In the genomic region with DNA sequence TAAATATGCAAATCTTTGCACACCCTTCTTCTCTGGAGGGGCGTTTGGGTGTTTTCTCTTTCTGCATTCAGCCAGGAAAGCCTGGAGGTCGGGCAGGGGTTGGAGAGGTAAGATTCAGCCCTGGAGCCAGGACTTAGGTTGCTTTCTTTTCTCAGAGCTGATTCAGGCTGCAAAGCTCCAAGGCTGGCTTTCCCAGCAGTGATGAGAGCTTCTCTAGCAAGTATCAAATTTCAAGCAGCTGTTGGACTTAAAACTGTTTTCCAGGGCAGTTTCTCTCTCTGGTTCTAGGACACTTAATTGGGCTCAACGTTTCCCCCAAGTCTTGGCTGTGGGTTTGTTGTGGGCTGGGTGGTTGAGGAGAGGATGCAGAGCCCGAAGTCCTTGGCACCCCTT, we compare ENCODE assay signal across 9 cellular contexts. TPM values are rescaled to one million over a fixed set of nuclear protein-coding genes. Genes with fewer than 3 reads are reported as not detected.
DNase-seq lines count a peak whose midpoint lies in the region; ATAC-seq and TF ChIP-seq lines count a peak whose summit lies in the region.
"Had no signal": no experiment of that assay in that cellular context is flagged by ENCODE, and none has a peak within 500 bp of the region (broad histone marks: within the 10 kb centered on the region; RNA-seq: fewer than 3 reads in every experiment).

No MANE protein-coding gene starts in this region.

- H3K27me3 ChIP-seq in SJCRH30 (no peaks in the 10 kb centered on the region), stomach (no peaks in the 10 kb centered on the region), Caco-2 (replicated peaks; ENCODE audit: control insufficient read depth, insufficient read depth, low read length) (no peaks in the 10 kb centered on the region)

- H3K27ac ChIP-seq in SJCRH30 (no peak overlapping the region), stomach (peak overlapping the region; percentile 34 to 75 (median 70)), substantia nigra (ENCODE audit: low read depth, low read length, poor library complexity, severe bottlenecking) (no peak overlapping the region)

- CTCF ChIA-PET in Caco-2 (lab: Charles Lee), result interaction anchor here (1.4 kb wide), 1 partner anchor 19 kb away, joined by 6 read pairs; no protein-coding TSS in a partner anchor

- 13 to 17% (median 16%) methylated on average over 4 of the region's 4 CpGs for WGBS in stomach, 5 donors

- POLR2A ChIA-PET in Caco-2 (lab: Charles Lee), result no interaction called here

- H3K27ac Mint-ChIP-seq in Caco-2 (ENCODE audit: unreplicated experiment), result no peak overlapping the region
- no peak overlapping the region for H3K27ac Mint-ChIP-seq in activated T-cell treated with anti-CD3 and anti-CD28 coated beads, Interleukin-2, amount 50 U/mL, for 24 hours

- ATAC-seq in left cardiac atrium, result peak; percentile 53 to 69
- ATAC-seq: GM12878 had no signal

- DNase-seq in HFF-Myc (ENCODE audit: extremely low read depth, low read depth) (peak; percentile 21), SJCRH30 (peak; percentile 73 to 86), left cardiac atrium (no peak), stomach (no peak), Caco-2 (no peak), substantia nigra (lab: John Stamatoyannopoulos, UW) (no peak)
- DNase-seq in activated T-cell treated with anti-CD3 and anti-CD28 coated beads, Interleukin-2, amount 50 U/mL, for 24 hours, result no peak

- no peaks in the 10 kb centered on the region for H3K9me3 Mint-ChIP-seq in Caco-2 (ENCODE audit: unreplicated experiment)
- no peaks in the 10 kb centered on the region for H3K9me3 Mint-ChIP-seq in activated T-cell treated with anti-CD3 and anti-CD28 coated beads, Interleukin-2, amount 50 U/mL, for 24 hours

- H3K36me3 Mint-ChIP-seq in Caco-2 (ENCODE audit: insufficient read depth, unreplicated experiment), result no peaks in the 10 kb centered on the region
- H3K36me3 Mint-ChIP-seq in activated T-cell treated with anti-CD3 and anti-CD28 coated beads, Interleukin-2, amount 50 U/mL, for 24 hours (ENCODE audit: low read depth), result no peaks in the 10 kb centered on the region

- no TSS peak for BruUV-seq in Caco-2 (replicated peaks; lab: Mats Ljungman, UMichigan)

- H3K4me3 Mint-ChIP-seq in Caco-2 (ENCODE audit: unreplicated experiment), result no peak overlapping the region
- no peak overlapping the region for H3K4me3 Mint-ChIP-seq in activated T-cell treated with anti-CD3 and anti-CD28 coated beads, Interleukin-2, amount 50 U/mL, for 24 hours

- H3K36me3 ChIP-seq in SJCRH30 (no peaks in the 10 kb centered on the region), stomach (no peaks in the 10 kb centered on the region), Caco-2 (ENCODE audit: control insufficient read depth, insufficient read depth, low read length) (no peaks in the 10 kb centered on the region)

- TF ChIP-seq CTCF in HFF-Myc (IDR thresholded peaks at IDR 0.05; ENCODE audit: low read depth, low read length, missing control alignments), result no peak
- no peak for TF ChIP-seq CTCF in stomach (IDR thresholded peaks at IDR 0.05)
- TF ChIP-seq CTCF in Caco-2 (IDR thresholded peaks at IDR 0.05; ENCODE audit: insufficient read depth in 1 of 2, low read depth in 1 of 2, low read length in 1 of 2, severe bottlenecking in 1 of 2, unreplicated experiment in 1 of 2), result no peak

- no peak overlapping the region for H3K4me3 ChIP-seq in HFF-Myc (replicated peaks; ENCODE audit: low read depth, low read length)
- H3K4me3 ChIP-seq in SJCRH30, result no peak overlapping the region
- H3K4me3 ChIP-seq in stomach, result peak overlapping the region; percentile 23 to 47 (median 40)
- H3K4me3 ChIP-seq in Caco-2 (ENCODE audit: low read depth, low read length), result no peak overlapping the region
- H3K4me3 ChIP-seq: GM12878 had no signal

- no peaks in the 10 kb centered on the region for H3K9me3 ChIP-seq in SJCRH30 (replicated peaks)
- no peaks in the 10 kb centered on the region for H3K9me3 ChIP-seq in stomach
- H3K9me3 ChIP-seq in Caco-2, result 0 out of 2 replicates have a peak, but pooled peaks cover 3% of the 10 kb centered on the region

- intact Hi-C loops in left cardiac atrium (cut with DNase I) (no loop called here), stomach (cut with DNase I; ENCODE audit: low total_unique reads) (no loop called here), Caco-2 (cut with micrococcal nuclease; ENCODE audit: unreplicated experiment) (no loop called here)

- TF ChIP-seq EP300 in stomach (IDR thresholded peaks at IDR 0.05), result no peak

- H3K27me3 Mint-ChIP-seq in Caco-2 (ENCODE audit: insufficient read depth, unreplicated experiment), result no peaks in the 10 kb centered on the region
- H3K27me3 Mint-ChIP-seq in activated T-cell treated with anti-CD3 and anti-CD28 coated beads, Interleukin-2, amount 50 U/mL, for 24 hours, result peaks cover 13% of the 10 kb centered on the region

- TF ChIP-seq POLR2A in stomach (IDR thresholded peaks at IDR 0.05), result no peak

- peaks cover 19% of the 10 kb centered on the region for H3K4me1 ChIP-seq in SJCRH30
- H3K4me1 ChIP-seq in stomach, result peaks cover 3 to 38% (median 26%) of the 10 kb centered on the region in 4 donors
- 0 out of 2 replicates have a peak, but pooled peaks cover 3% of the 10 kb centered on the region for H3K4me1 ChIP-seq in Caco-2

- peaks cover 7% of the 10 kb centered on the region for H3K4me1 Mint-ChIP-seq in Caco-2 (ENCODE audit: low read depth, unreplicated experiment)
- H3K4me1 Mint-ChIP-seq in activated T-cell treated with anti-CD3 and anti-CD28 coated beads, Interleukin-2, amount 50 U/mL, for 24 hours (ENCODE audit: low read depth), result no peaks in the 10 kb centered on the region

RNA-seq across cellular contexts. Expression of a gene that starts 0.6 kb away (rescaled TPM):
- total RNA-seq in SJCRH30 (2014; rRNA removed; shearing (Covaris generic)), result 0.06 and 0.68 TPM in 2 replicates
- 1 to 10 TPM in 1 of 2 donors, under 1 TPM in 1; 0.92 to 1.2 TPM for total RNA-seq in left cardiac atrium
- total RNA-seq in stomach, result 100 to 1,000 TPM in 4 of 5 donors, 10 to 100 TPM in 1; 68.1 to 439 (median 298) TPM
- 1,000 to 10,000 TPM in 1 of 3 donors, 100 to 1,000 TPM in 1, 10 to 100 TPM in 1; 95.0 to 1,745 (median 243) TPM for polyA plus RNA-seq in stomach
- total RNA-seq in Caco-2 (2022), result 0.74 and 0.84 TPM in 2 replicates
- total RNA-seq: GM12878 had no signal
- polyA plus RNA-seq: GM12878 had no signal

RNA-seq across cellular contexts. Expression of a gene that starts 20.9 kb away (rescaled TPM):
- not detected in 2 replicates for total RNA-seq in SJCRH30 (2014; rRNA removed; shearing (Covaris generic))
- under 1 TPM in 1 of 2 donors, not detected in 1; 0.24 TPM for total RNA-seq in left cardiac atrium
- under 1 TPM in 1 of 5 donors, not detected in 4; 0.72 TPM for total RNA-seq in stomach
- 1 to 10 TPM in 1 of 3 donors, under 1 TPM in 1, not detected in 1; 0.08 to 1.8 TPM for polyA plus RNA-seq in stomach
- total RNA-seq in Caco-2 (2022), result not detected in 2 replicates
- total RNA-seq: GM12878, left lobe of liver had no signal

Comparison
In these comparisons a context has a peak if more than half of its experiments do, and no peak if none do; other contexts are left out.
1. DNase-seq: peak in HFF-Myc (single experiment) and SJCRH30 (2 of 2); none in left cardiac atrium (single experiment), stomach (single experiment), Caco-2 (0 of 2), activated T-cell treated with anti-CD3 and anti-CD28 coated beads, Interleukin-2, amount 50 U/mL, for 24 hours (single experiment) and substantia nigra (0 of 49).
2. H3K4me3 ChIP-seq: peak in stomach (4 of 4); none in HFF-Myc (single experiment), SJCRH30 (single experiment) and Caco-2 (single experiment).
3. H3K27ac ChIP-seq: peak in stomach (5 of 5); none in SJCRH30 (single experiment) and substantia nigra (single experiment).
4. RNA of a gene that starts 0.6 kb away (total RNA-seq): 68.1 to 439 TPM in stomach; 0.92 to 1.2 TPM in left cardiac atrium, 0.74 to 0.84 TPM in Caco-2 and 0.06 to 0.68 TPM in SJCRH30; every median in the first group is over 10 times any median in the second.